ENCODE assay signal across 10 cellular contexts in genomic region chr17:75249564-75249963, GRCh38. TPM values are rescaled to one million over a fixed set of nuclear protein-coding genes. Genes with fewer than 3 reads are reported as not detected.
DNase-seq lines count a peak whose midpoint lies in the region; ATAC-seq, FAIRE-seq and TF ChIP-seq lines count a peak whose summit lies in the region.
"Had no signal": no experiment of that assay in that cellular context is flagged by ENCODE, and none has a peak within 500 bp of the region (broad histone marks: within the 10 kb centered on the region; RNA-seq: fewer than 3 reads in every experiment).

No MANE protein-coding gene starts in this region.

- no peak overlapping the region for H3K9ac ChIP-seq in endothelial cell of umbilical vein (replicated peaks; ENCODE audit: extremely low read depth, insufficient read depth, low read length)

- POLR2A ChIA-PET in endothelial cell of umbilical vein (lab: Charles Lee) = interaction anchor here (1.0 to 1.2 kb wide), 2 partner anchors 11 to 156 kb away, joined by 5 read pairs; partner anchors contain the start of genes GGA3 and GRB2

- H3K9me1 ChIP-seq in endothelial cell of umbilical vein (replicated peaks; ENCODE audit: control insufficient read depth, extremely low read depth, insufficient read depth, low read length) = no peaks in the 10 kb centered on the region

- WGBS in heart left ventricle, 4 donors = 70 to 80% (median 77%) methylated on average over 4 of the region's 4 CpGs

- peak overlapping the region in 4 of 12 donors; percentile 0 to 38 (median 12) for H3K4me3 ChIP-seq in heart left ventricle
- H3K4me3 ChIP-seq in endothelial cell of umbilical vein (replicated peaks in 1 of 3; ENCODE audit: insufficient read depth in 1 of 3, low read depth in 1 of 3, low read length in 3 of 3) = no peak overlapping the region

- H3K4me2 ChIP-seq in endothelial cell of umbilical vein (ENCODE audit: insufficient read depth, low read length) = peak overlapping the region; percentile 65

- FAIRE-seq in endothelial cell of umbilical vein (lab: Jason Lieb, UNC) = no peak

- no peaks in the 10 kb centered on the region for H3K27me3 Mint-ChIP-seq in stimulated activated naive CD8-positive, alpha-beta T cell treated with anti-CD3 and anti-CD28 coated beads, Interleukin-15, amount 100 ng/mL, for 72 hours

- intact Hi-C loops in heart left ventricle (cut with DNase I) (no loop called here), Right ventricle myocardium inferior (cut with DNase I) (no loop called here), endothelial cell of umbilical vein (cut with micrococcal nuclease) (no loop called here)

- TF ChIP-seq CTCF in heart left ventricle (IDR thresholded peaks at IDR 0.05) (no peak), endothelial cell of umbilical vein (IDR thresholded peaks at IDR 0.05; ENCODE audit: extremely low read depth in 1 of 2, insufficient read depth in 1 of 2, low read depth in 1 of 2, low read length in 2 of 2) (no peak)

- CTCF ChIA-PET in endothelial cell of umbilical vein (lab: Charles Lee) = interaction anchor here (0.9 to 5.6 kb wide), 8 partner anchors 9 to 190 kb away, joined by 3 to 45 read pairs (median 6); partner anchors contain the start of genes GGA3, MIF4GD and MRPS7

- dilution Hi-C loops in endothelial cell of umbilical vein (cut with MboI; ENCODE audit: extremely low pct_ligation_motif_present, low sequenced_read_pairs) = no loop called here

- H3K27ac ChIP-seq in heart left ventricle = peak overlapping the region in 7 of 12 donors; percentile 15 to 61 (median 51)
- peak overlapping the region; percentile 31 for H3K27ac ChIP-seq in endothelial cell of umbilical vein (ENCODE audit: insufficient read depth, low read depth, low read length)

- DNase-seq in heart left ventricle (no peak), Right ventricle myocardium inferior (ENCODE audit: missing footprints) (no peak), SK-MEL-5 (ENCODE audit: low read depth, low spot score) (peak; percentile 38), endothelial cell of umbilical vein (ENCODE audit: low read depth, low spot score) (no peak), NCI-H2029 (lab: John Stamatoyannopoulos, UW) (no peak), KG1 (lab: John Stamatoyannopoulos, UW) (no peak)
- DNase-seq in stimulated activated naive CD8-positive, alpha-beta T cell treated with anti-CD3 and anti-CD28 coated beads, Interleukin-15, amount 100 ng/mL, for 72 hours = no peak
- DNase-seq: AML-193, NCI-H1092 treated with DMSO at 0.1 percent for 48 hours had no signal

- no peaks in the 10 kb centered on the region for H3K9me3 Mint-ChIP-seq in stimulated activated naive CD8-positive, alpha-beta T cell treated with anti-CD3 and anti-CD28 coated beads, Interleukin-15, amount 100 ng/mL, for 72 hours

- H3K27ac Mint-ChIP-seq in stimulated activated naive CD8-positive, alpha-beta T cell treated with anti-CD3 and anti-CD28 coated beads, Interleukin-15, amount 100 ng/mL, for 72 hours = peak overlapping the region; percentile 33 to 85

- H3K9me3 ChIP-seq in heart left ventricle (no peaks in the 10 kb centered on the region), endothelial cell of umbilical vein (replicated peaks; ENCODE audit: control insufficient read depth, insufficient read depth, low read length) (no peaks in the 10 kb centered on the region)

- H4K20me1 ChIP-seq in endothelial cell of umbilical vein (replicated peaks; ENCODE audit: control insufficient read depth, extremely low read depth, insufficient read depth, low read length) = no peaks in the 10 kb centered on the region

- H3K4me1 ChIP-seq in heart left ventricle (peaks cover 0 to 33% (median 15%) of the 10 kb centered on the region in 12 donors), endothelial cell of umbilical vein (ENCODE audit: control insufficient read depth, extremely low read depth, insufficient read depth, low read length) (peaks cover 11% of the 10 kb centered on the region)

- H3K79me2 ChIP-seq in endothelial cell of umbilical vein (ENCODE audit: control insufficient read depth, insufficient read depth, low read length) = peaks cover 36% of the 10 kb centered on the region

- peaks cover 89% of the 10 kb centered on the region for H3K4me1 Mint-ChIP-seq in stimulated activated naive CD8-positive, alpha-beta T cell treated with anti-CD3 and anti-CD28 coated beads, Interleukin-15, amount 100 ng/mL, for 72 hours

- ATAC-seq in heart left ventricle (no peak), Right ventricle myocardium inferior (no peak), HG03280 (IDR thresholded peaks at IDR 0.05; ENCODE audit: unreplicated experiment) (no peak)
- no peak for ATAC-seq in stimulated activated naive CD8-positive, alpha-beta T cell treated with anti-CD3 and anti-CD28 coated beads, Interleukin-15, amount 100 ng/mL, for 72 hours

- H3K4me3 Mint-ChIP-seq in stimulated activated naive CD8-positive, alpha-beta T cell treated with anti-CD3 and anti-CD28 coated beads, Interleukin-15, amount 100 ng/mL, for 72 hours = peak overlapping the region; percentile 80 to 89

- in situ Hi-C loops in SK-MEL-5 (cut with HindIII; ENCODE audit: low pct_unique_long_range_greater_than_20kb, low sequenced_read_pairs) = no loop called here

- no peak for TF ChIP-seq POLR2A in heart left ventricle (IDR thresholded peaks at IDR 0.05)
- TF ChIP-seq POLR2A in endothelial cell of umbilical vein (IDR thresholded peaks at IDR 0.05; ENCODE audit: low read depth, low read length) = no peak

- H2AFZ ChIP-seq in endothelial cell of umbilical vein (ENCODE audit: low read depth, low read length) = no peak overlapping the region

- H3K27me3 ChIP-seq in heart left ventricle = no peaks in the 10 kb centered on the region
- no peaks in the 10 kb centered on the region for H3K27me3 ChIP-seq in endothelial cell of umbilical vein (ENCODE audit: control insufficient read depth in 2 of 2, insufficient read depth in 2 of 2, low read length in 2 of 2)

- H3K36me3 ChIP-seq in heart left ventricle (peaks cover 0 to 34% (median 20%) of the 10 kb centered on the region in 9 donors), endothelial cell of umbilical vein (ENCODE audit: control insufficient read depth in 2 of 2, extremely low read depth in 1 of 2, insufficient read depth in 2 of 2, low read length in 2 of 2) (peaks cover 2 to 18% of the 10 kb centered on the region in 2 experiments)

- no TSS peak for BruUV-seq in endothelial cell of umbilical vein (replicated peaks; lab: Mats Ljungman, UMichigan)

RNA-seq across cellular contexts. Expression of gene GGA3, which starts 11.8 kb away (rescaled TPM):
- 10 to 100 TPM; 15.8 to 31.0 (median 23.3) TPM for total RNA-seq in heart left ventricle
- 10 to 100 TPM; 13.0 to 22.4 TPM for polyA plus RNA-seq in heart left ventricle
- 25.1 TPM for total RNA-seq in Right ventricle myocardium inferior
- total RNA-seq in SK-MEL-5 (2014; rRNA removed; shearing (Covaris generic)) = 15.7 and 17.4 TPM in 2 replicates
- polyA plus RNA-seq in SK-MEL-5 (2015; cell fraction: cytosol; rRNA removed) = 39.1 and 44.4 TPM in 2 replicates
- 222 and 247 TPM in 2 replicates for polyA plus RNA-seq in SK-MEL-5 (2015; cell fraction: nucleus; rRNA removed)
- 39.2 and 62.9 TPM in 2 replicates for total RNA-seq in endothelial cell of umbilical vein
- 41.2 and 41.6 TPM in 2 replicates for polyA plus RNA-seq in endothelial cell of umbilical vein
- polyA plus RNA-seq in endothelial cell of umbilical vein (2011; cell fraction: cytosol; rRNA removed) = 23.6 and 24.8 TPM in 2 replicates
- 226 and 231 TPM in 2 replicates for polyA plus RNA-seq in endothelial cell of umbilical vein (2011; cell fraction: nucleus; rRNA removed)
- 34.2 and 34.6 TPM in 2 replicates for polyA plus RNA-seq in endothelial cell of umbilical vein (2012)
- 46.8 and 50.6 TPM in 2 replicates for polyA minus RNA-seq in endothelial cell of umbilical vein
- polyA minus RNA-seq in endothelial cell of umbilical vein (2011; cell fraction: cytosol; rRNA and poly(A)+ RNA removed) = 15.4 TPM
- 43.3 and 47.6 TPM in 2 replicates for polyA minus RNA-seq in endothelial cell of umbilical vein (2011; cell fraction: nucleus; rRNA and poly(A)+ RNA removed)

RNA-seq across cellular contexts. Expression of gene MRPS7, which starts 12.1 kb away (rescaled TPM):
- total RNA-seq in heart left ventricle (100 to 1,000 TPM in 8 of 9 donors, 10 to 100 TPM in 1; 76.7 to 143 (median 116) TPM), Right ventricle myocardium inferior (123 TPM), endothelial cell of umbilical vein (65.7 and 79.8 TPM in 2 replicates)
- polyA plus RNA-seq in heart left ventricle (100 to 1,000 TPM; 109 to 110 TPM), endothelial cell of umbilical vein (74.8 and 82.8 TPM in 2 replicates)
- total RNA-seq in SK-MEL-5 (2014; rRNA removed; shearing (Covaris generic)) = 184 and 188 TPM in 2 replicates
- 100 and 108 TPM in 2 replicates for polyA plus RNA-seq in SK-MEL-5 (2015; cell fraction: cytosol; rRNA removed)
- polyA plus RNA-seq in SK-MEL-5 (2015; cell fraction: nucleus; rRNA removed) = 73.3 and 73.8 TPM in 2 replicates
- 95.3 and 99.5 TPM in 2 replicates for polyA plus RNA-seq in endothelial cell of umbilical vein (2011; cell fraction: cytosol; rRNA removed)
- polyA plus RNA-seq in endothelial cell of umbilical vein (2011; cell fraction: nucleus; rRNA removed) = 57.9 and 62.3 TPM in 2 replicates
- 87.1 and 104 TPM in 2 replicates for polyA plus RNA-seq in endothelial cell of umbilical vein (2012)
- 51.8 and 59.3 TPM in 2 replicates for polyA minus RNA-seq in endothelial cell of umbilical vein
- 43.8 TPM for polyA minus RNA-seq in endothelial cell of umbilical vein (2011; cell fraction: cytosol; rRNA and poly(A)+ RNA removed)
- 25.1 and 31.3 TPM in 2 replicates for polyA minus RNA-seq in endothelial cell of umbilical vein (2011; cell fraction: nucleus; rRNA and poly(A)+ RNA removed)

RNA-seq across cellular contexts. Expression of gene MIF4GD, which starts 21.5 kb away (rescaled TPM):
- 10 to 100 TPM; 13.1 to 34.7 (median 18.6) TPM for total RNA-seq in heart left ventricle
- polyA plus RNA-seq in heart left ventricle = 10 to 100 TPM in 1 of 2 donors, 1 to 10 TPM in 1; 8.6 to 27.8 TPM
- total RNA-seq in Right ventricle myocardium inferior = 15.1 TPM
- 20.8 and 22.9 TPM in 2 replicates for total RNA-seq in SK-MEL-5 (2014; rRNA removed; shearing (Covaris generic))
- 53.3 and 57.8 TPM in 2 replicates for polyA plus RNA-seq in SK-MEL-5 (2015; cell fraction: cytosol; rRNA removed)
- 37.8 and 52.5 TPM in 2 replicates for polyA plus RNA-seq in SK-MEL-5 (2015; cell fraction: nucleus; rRNA removed)
- total RNA-seq in endothelial cell of umbilical vein = 12.3 and 12.4 TPM in 2 replicates
- polyA plus RNA-seq in endothelial cell of umbilical vein = 35.7 and 37.1 TPM in 2 replicates
- polyA plus RNA-seq in endothelial cell of umbilical vein (2011; cell fraction: cytosol; rRNA removed) = 26.2 and 30.3 TPM in 2 replicates
- 13.5 and 17.1 TPM in 2 replicates for polyA plus RNA-seq in endothelial cell of umbilical vein (2011; cell fraction: nucleus; rRNA removed)
- polyA plus RNA-seq in endothelial cell of umbilical vein (2012) = 18.4 and 18.8 TPM in 2 replicates
- polyA minus RNA-seq in endothelial cell of umbilical vein = 14.6 and 16.0 TPM in 2 replicates
- 20.7 TPM for polyA minus RNA-seq in endothelial cell of umbilical vein (2011; cell fraction: cytosol; rRNA and poly(A)+ RNA removed)
- 3.0 and 4.1 TPM in 2 replicates for polyA minus RNA-seq in endothelial cell of umbilical vein (2011; cell fraction: nucleus; rRNA and poly(A)+ RNA removed)

RNA-seq across cellular contexts. Expression of gene SLC25A19, which starts 39.7 kb away (rescaled TPM):
- total RNA-seq in heart left ventricle = 10 to 100 TPM in 6 of 9 donors, 1 to 10 TPM in 3; 7.0 to 27.9 (median 11.7) TPM
- polyA plus RNA-seq in heart left ventricle = 10 to 100 TPM; 15.9 to 23.3 TPM
- 19.5 TPM for total RNA-seq in Right ventricle myocardium inferior
- total RNA-seq in SK-MEL-5 (2014; rRNA removed; shearing (Covaris generic)) = 18.1 and 21.0 TPM in 2 replicates
- 27.2 and 30.3 TPM in 2 replicates for polyA plus RNA-seq in SK-MEL-5 (2015; cell fraction: cytosol; rRNA removed)
- 28.4 and 43.5 TPM in 2 replicates for polyA plus RNA-seq in SK-MEL-5 (2015; cell fraction: nucleus; rRNA removed)
- total RNA-seq in endothelial cell of umbilical vein = 16.8 and 20.9 TPM in 2 replicates
- 20.0 and 20.6 TPM in 2 replicates for polyA plus RNA-seq in endothelial cell of umbilical vein
- 19.2 TPM in 2 replicates for polyA plus RNA-seq in endothelial cell of umbilical vein (2011; cell fraction: cytosol; rRNA removed)
- polyA plus RNA-seq in endothelial cell of umbilical vein (2011; cell fraction: nucleus; rRNA removed) = 16.0 and 17.7 TPM in 2 replicates
- polyA plus RNA-seq in endothelial cell of umbilical vein (2012) = 17.9 and 24.1 TPM in 2 replicates
- polyA minus RNA-seq in endothelial cell of umbilical vein = 9.9 and 13.4 TPM in 2 replicates
- polyA minus RNA-seq in endothelial cell of umbilical vein (2011; cell fraction: cytosol; rRNA and poly(A)+ RNA removed) = 35.7 TPM
- 3.7 and 6.2 TPM in 2 replicates for polyA minus RNA-seq in endothelial cell of umbilical vein (2011; cell fraction: nucleus; rRNA and poly(A)+ RNA removed)

RNA-seq across cellular contexts. Expression of gene NUP85, which starts 44.1 kb away (rescaled TPM):
- total RNA-seq in heart left ventricle = 10 to 100 TPM in 8 of 9 donors, 1 to 10 TPM in 1; 9.4 to 40.9 (median 21.5) TPM
- 10 to 100 TPM; 14.3 to 27.6 TPM for polyA plus RNA-seq in heart left ventricle
- total RNA-seq in Right ventricle myocardium inferior = 28.7 TPM
- total RNA-seq in SK-MEL-5 (2014; rRNA removed; shearing (Covaris generic)) = 46.0 and 49.4 TPM in 2 replicates
- polyA plus RNA-seq in SK-MEL-5 (2015; cell fraction: cytosol; rRNA removed) = 60.8 and 61.4 TPM in 2 replicates
- 280 and 471 TPM in 2 replicates for polyA plus RNA-seq in SK-MEL-5 (2015; cell fraction: nucleus; rRNA removed)
- total RNA-seq in endothelial cell of umbilical vein = 98.3 and 105 TPM in 2 replicates
- 116 and 120 TPM in 2 replicates for polyA plus RNA-seq in endothelial cell of umbilical vein
- polyA plus RNA-seq in endothelial cell of umbilical vein (2011; cell fraction: cytosol; rRNA removed) = 76.5 and 96.6 TPM in 2 replicates
- 345 and 386 TPM in 2 replicates for polyA plus RNA-seq in endothelial cell of umbilical vein (2011; cell fraction: nucleus; rRNA removed)
- 63.7 and 73.8 TPM in 2 replicates for polyA plus RNA-seq in endothelial cell of umbilical vein (2012)
- 75.2 and 106 TPM in 2 replicates for polyA minus RNA-seq in endothelial cell of umbilical vein
- polyA minus RNA-seq in endothelial cell of umbilical vein (2011; cell fraction: cytosol; rRNA and poly(A)+ RNA removed) = 50.6 TPM
- 58.3 and 81.4 TPM in 2 replicates for polyA minus RNA-seq in endothelial cell of umbilical vein (2011; cell fraction: nucleus; rRNA and poly(A)+ RNA removed)
